Comparison of ENCODE assay signal across 12 cellular contexts in genomic region chr1:167427843-167428242, GRCh38.
DNase-seq lines count a peak whose midpoint lies in the region; ATAC-seq lines count a peak whose summit lies in the region.
"Had no signal": no experiment of that assay in that cellular context is flagged by ENCODE, and none has a peak within 500 bp of the region (broad histone marks: within the 10 kb centered on the region; RNA-seq: fewer than 3 reads in every experiment).

No MANE protein-coding gene starts in this region.

- H3K9ac ChIP-seq in BLaER1 treated with 17β-estradiol and CSF1 and Interleukin-3, amounts not matched to agents 10 nM and 100 nM, result peak overlapping the region in 1 of 11 experiments; percentile 9; a peak in 1 of 22 replicates

- no peak for DNase-seq in CD8-positive, alpha-beta memory T cell
- DNase-seq in immature natural killer cell (no peak), RPMI8226 (no peak), KG1 (lab: John Stamatoyannopoulos, UW) (no peak), DMS53 (lab: John Stamatoyannopoulos, UW) (no peak)
- DNase-seq: hypothalamus, NCI-H187 treated with DMSO at 0.1 percent for 48 hours, NCI-H69 had no signal

- no peak for ATAC-seq in activated T-helper 17 cell treated with anti-CD3 and anti-CD28 coated beads, Interleukin-2, amount 50 U/mL, for 72 hours (replicated peaks)
- ATAC-seq in GM21619 (IDR thresholded peaks at IDR 0.05; ENCODE audit: unreplicated experiment), result no peak
- ATAC-seq: esophagus mucosa had no signal

- CTCF ChIA-PET in CD8-positive, alpha-beta memory T cell (lab: Charles Lee), result interaction anchor here (1.5 kb wide), 1 partner anchor 107 kb away, joined by 9 read pairs; no protein-coding TSS in a partner anchor

- no peaks in the 10 kb centered on the region for H3K9me3 Mint-ChIP-seq in CD8-positive, alpha-beta memory T cell
- no peaks in the 10 kb centered on the region for H3K9me3 Mint-ChIP-seq in activated T-helper 17 cell treated with anti-CD3 and anti-CD28 coated beads, Interleukin-2, amount 50 U/mL, for 72 hours
- no peaks in the 10 kb centered on the region for H3K9me3 Mint-ChIP-seq in immature natural killer cell

- peaks cover 44 to 59% (median 44%) of the 10 kb centered on the region in 3 donors for H3K4me1 Mint-ChIP-seq in CD8-positive, alpha-beta memory T cell
- peaks cover 16% of the 10 kb centered on the region for H3K4me1 Mint-ChIP-seq in activated T-helper 17 cell treated with anti-CD3 and anti-CD28 coated beads, Interleukin-2, amount 50 U/mL, for 72 hours
- peaks cover 79 to 99% of the 10 kb centered on the region in 2 donors for H3K4me1 Mint-ChIP-seq in immature natural killer cell

- peak overlapping the region in 8 of 11 experiments; percentile 10 to 76 (median 41); a peak in 13 of 22 replicates for H3K27ac ChIP-seq in BLaER1 treated with 17β-estradiol and CSF1 and Interleukin-3, amounts not matched to agents 10 nM and 100 nM
- no peak overlapping the region for H3K27ac ChIP-seq in CD8-positive, alpha-beta memory T cell (ENCODE audit: low read depth, low read length)

- H3K4me3 Mint-ChIP-seq in CD8-positive, alpha-beta memory T cell, result peak overlapping the region in 1 of 7 donors; percentile 44
- no peak overlapping the region for H3K4me3 Mint-ChIP-seq in activated T-helper 17 cell treated with anti-CD3 and anti-CD28 coated beads, Interleukin-2, amount 50 U/mL, for 72 hours
- peak overlapping the region; percentile 68 to 83 (median 76) for H3K4me3 Mint-ChIP-seq in immature natural killer cell

- peaks cover 0 to 17% (median under 1%) of the 10 kb centered on the region in 11 experiments; a peak in 4 of 22 replicates for H3K36me3 ChIP-seq in BLaER1 treated with 17β-estradiol and CSF1 and Interleukin-3, amounts not matched to agents 10 nM and 100 nM
- peaks cover 17% of the 10 kb centered on the region for H3K36me3 ChIP-seq in CD8-positive, alpha-beta memory T cell (ENCODE audit: insufficient read depth, low read length)

- peak overlapping the region; percentile 60 to 98 (median 90) for H3K27ac Mint-ChIP-seq in CD8-positive, alpha-beta memory T cell
- peak overlapping the region; percentile 88 for H3K27ac Mint-ChIP-seq in activated T-helper 17 cell treated with anti-CD3 and anti-CD28 coated beads, Interleukin-2, amount 50 U/mL, for 72 hours
- peak overlapping the region; percentile 95 to 100 (median 98) for H3K27ac Mint-ChIP-seq in immature natural killer cell

- POLR2A ChIA-PET in CD8-positive, alpha-beta memory T cell (lab: Charles Lee), result interaction anchor here (2.0 kb wide), 1 partner anchor 10 kb away, joined by 9 read pairs; no protein-coding TSS in a partner anchor

- no peaks in the 10 kb centered on the region; a peak in 1 of 22 replicates for H4K20me1 ChIP-seq in BLaER1 treated with 17β-estradiol and CSF1 and Interleukin-3, amounts not matched to agents 10 nM and 100 nM

- peaks cover 47 to 94% (median 83%) of the 10 kb centered on the region in 10 experiments for H3K4me1 ChIP-seq in BLaER1 treated with 17β-estradiol and CSF1 and Interleukin-3, amounts not matched to agents 10 nM and 100 nM
- H3K4me1 ChIP-seq in CD8-positive, alpha-beta memory T cell (ENCODE audit: insufficient read depth, low read length), result peaks cover 34% of the 10 kb centered on the region

- H3K36me3 Mint-ChIP-seq in CD8-positive, alpha-beta memory T cell, result peaks cover 4 to 41% (median 4%) of the 10 kb centered on the region in 3 donors
- peaks cover 44% of the 10 kb centered on the region for H3K36me3 Mint-ChIP-seq in activated T-helper 17 cell treated with anti-CD3 and anti-CD28 coated beads, Interleukin-2, amount 50 U/mL, for 72 hours (ENCODE audit: low read depth)
- H3K36me3 Mint-ChIP-seq in immature natural killer cell, result peaks cover 20 to 34% (median 25%) of the 10 kb centered on the region in 3 donors

- H3K4me3 ChIP-seq in BLaER1 treated with 17β-estradiol and CSF1 and Interleukin-3, amounts not matched to agents 10 nM and 100 nM, result no peak overlapping the region
- H3K4me3 ChIP-seq in CD8-positive, alpha-beta memory T cell (ENCODE audit: low read length), result no peak overlapping the region

- H3K27me3 ChIP-seq in BLaER1 treated with 17β-estradiol and CSF1 and Interleukin-3, amounts not matched to agents 10 nM and 100 nM, result peaks cover 0 to 6% (median 0%) of the 10 kb centered on the region in 11 experiments; a peak in 1 of 22 replicates
- H3K27me3 ChIP-seq in CD8-positive, alpha-beta memory T cell (ENCODE audit: insufficient read depth, low read length, poor library complexity, severe bottlenecking), result no peaks in the 10 kb centered on the region

- peak overlapping the region; percentile 13 to 93 (median 82); a peak in 20 of 22 replicates for H3K4me2 ChIP-seq in BLaER1 treated with 17β-estradiol and CSF1 and Interleukin-3, amounts not matched to agents 10 nM and 100 nM

- H3K9me3 ChIP-seq in BLaER1 treated with 17β-estradiol and CSF1 and Interleukin-3, amounts not matched to agents 10 nM and 100 nM (replicated peaks in 1 of 11), result no peaks in the 10 kb centered on the region
- H3K9me3 ChIP-seq in CD8-positive, alpha-beta memory T cell (ENCODE audit: low read length), result no peaks in the 10 kb centered on the region

- H3K27me3 Mint-ChIP-seq in CD8-positive, alpha-beta memory T cell, result no peaks in the 10 kb centered on the region
- H3K27me3 Mint-ChIP-seq in activated T-helper 17 cell treated with anti-CD3 and anti-CD28 coated beads, Interleukin-2, amount 50 U/mL, for 72 hours, result no peaks in the 10 kb centered on the region
- H3K27me3 Mint-ChIP-seq in immature natural killer cell (ENCODE audit: low read depth in 3 of 3), result peaks cover 40 to 75% (median 51%) of the 10 kb centered on the region in 3 donors
